ENCODE assay signal across 18 cellular contexts in the genomic region with DNA sequence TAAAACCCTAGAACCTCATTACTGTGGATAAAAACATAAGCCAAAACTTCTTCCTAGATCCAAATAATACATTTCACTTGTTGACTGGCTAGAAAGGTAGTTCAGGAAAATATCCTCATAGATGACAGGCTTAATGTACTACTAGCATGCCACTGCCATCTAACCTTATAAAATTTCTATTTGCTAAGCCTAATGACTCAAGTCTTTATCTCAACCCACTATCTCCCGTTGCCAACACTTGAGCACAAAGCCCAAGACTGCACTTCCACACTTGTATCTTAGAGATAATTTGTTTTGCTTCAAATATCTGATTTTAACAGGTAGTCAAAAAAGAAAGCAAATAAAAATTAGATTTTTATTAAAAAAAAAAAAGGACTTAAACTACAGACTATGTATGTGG.
"Had no signal": no experiment of that assay in that cellular context is flagged by ENCODE, and none has a peak within 500 bp of the region (broad histone marks: within the 10 kb centered on the region; RNA-seq: fewer than 3 reads in every experiment).

No MANE protein-coding gene starts in this region.

- H3K27me3 ChIP-seq: hepatocyte, right atrium auricular region, suprapubic skin had no signal

- H3K36me3 ChIP-seq: left ventricle myocardium inferior, right atrium auricular region had no signal

- ATAC-seq: activated CD4-positive, CD25-positive, alpha-beta regulatory T cell treated with anti-CD3 and anti-CD28 coated beads, Interleukin-2, amount 50 U/mL, for 24 hours; activated CD8-positive, alpha-beta memory T cell treated with anti-CD3 and anti-CD28 coated beads, Interleukin-2, amount 10 ng/mL, durations not matched to agents 7 days and 5 days; esophagus mucosa; naive thymus-derived CD8-positive, alpha-beta T cell had no signal

- DNase-seq: activated CD4-positive, alpha-beta T cell treated with anti-CD3 and anti-CD28 coated beads, Interleukin-2, amount 50 U/mL, for 4 hours; activated CD8-positive, alpha-beta memory T cell treated with anti-CD3 and anti-CD28 coated beads, Interleukin-2, amount 10 ng/mL, durations not matched to agents 7 days and 5 days; activated naive CD4-positive, alpha-beta T cell treated with anti-CD3 and anti-CD28 coated beads, Interleukin-2, amount 10 ng/mL, durations not matched to agents 7 days and 5 days; activated T-cell treated with anti-CD3 and anti-CD28 coated beads, Interleukin-2, amount 50 U/mL, for 24 hours; left ventricle myocardium inferior; naive thymus-derived CD8-positive, alpha-beta T cell; stimulated activated CD4-positive, alpha-beta T cell treated with anti-CD3 and anti-CD28 coated beads, Interleukin-4, amount 100 ng/mL, for 4 hours; stimulated activated CD8-positive, alpha-beta memory T cell treated with anti-CD3 and anti-CD28 coated beads, Interleukin-4, amount 100 ng/mL, for 48 hours; stimulated activated naive CD4-positive, alpha-beta T cell treated with Interleukin-2 at 50 U/mL for 16 hours; T1000; trophoblast cell had no signal

- H3K9me3 ChIP-seq: left ventricle myocardium inferior, right atrium auricular region, suprapubic skin had no signal

- H3K4me3 ChIP-seq: hepatocyte, left ventricle myocardium inferior, right atrium auricular region, skin epidermis, suprapubic skin had no signal

- H3K27ac ChIP-seq: hepatocyte, left ventricle myocardium inferior, right atrium auricular region, skin epidermis, suprapubic skin had no signal

- FAIRE-seq: keratinocyte had no signal

- H3K4me1 ChIP-seq: right atrium auricular region, suprapubic skin had no signal
